ENCODE assay signal across 33 cellular contexts in genomic region chr19:44714597-44715169, GRCh38. TPM values are rescaled to one million over a fixed set of nuclear protein-coding genes. Genes with fewer than 3 reads are reported as not detected.
"Had no signal": no experiment of that assay in that cellular context is flagged by ENCODE, and none has a peak within 500 bp of the region (broad histone marks: within the 10 kb centered on the region; RNA-seq: fewer than 3 reads in every experiment).

No MANE protein-coding gene starts in this region.

- H3K9me3 ChIP-seq: ovary, testis, thyroid gland, vagina had no signal

- H3K4me2 ChIP-seq: neural progenitor cell had no signal

- H3K9ac ChIP-seq: neural progenitor cell had no signal

- H3K36me3 ChIP-seq: left ventricle myocardium inferior, neural progenitor cell, ovary, right atrium auricular region, stomach, thyroid gland, transverse colon, upper lobe of left lung, vagina had no signal

- H3K9me3 Mint-ChIP-seq: neural progenitor cell had no signal

- H3K4me3 ChIP-seq: left ventricle myocardium inferior, lung, neural progenitor cell, ovary, right atrium auricular region, skin epidermis, stomach, testis, thyroid gland, transverse colon, upper lobe of left lung, vagina had no signal

- H3K27ac ChIP-seq: left ventricle myocardium inferior, neural progenitor cell, ovary, right atrium auricular region, skin epidermis, stomach, testis, thyroid gland, transverse colon, upper lobe of left lung, vagina had no signal

- H2AFZ ChIP-seq: neural progenitor cell had no signal

- H3K27me3 Mint-ChIP-seq: progenitor cell of endocrine pancreas had no signal

- H3K27me3 ChIP-seq: neural progenitor cell, ovary, right atrium auricular region, stomach, testis, thyroid gland, transverse colon, upper lobe of left lung, vagina had no signal

- DNase-seq: islet precursor cell; left ventricle myocardium inferior; mesendoderm; naive B cell; natural killer cell; nephron progenitor cell; ovary; stimulated activated CD4-positive, alpha-beta T cell treated with anti-CD3 and anti-CD28 coated beads, Interleukin-12 subunit alpha, Interleukin-12 subunit beta, amount 100 ng/mL, for 4 hours; stimulated activated CD4-positive, alpha-beta T cell treated with anti-CD3 and anti-CD28 coated beads, Interleukin-15, amount 100 ng/mL, for 24 hours; stimulated activated CD4-positive, alpha-beta T cell treated with anti-CD3 and anti-CD28 coated beads, Interleukin-2, amount 100 ng/mL, for 24 hours; stimulated activated CD4-positive, alpha-beta T cell treated with anti-CD3 and anti-CD28 coated beads, Interleukin-4, amount 100 ng/mL, for 1 hour; stimulated activated naive B cell treated with anti-CD40 and anti-IgM and Interleukin-4, amounts not matched to agents 10 μg/mL and 1 μg/mL and 100 μg/mL, for 72 hours; stimulated activated naive CD8-positive, alpha-beta T cell treated with anti-CD3 and anti-CD28 coated beads, Interleukin-15, Interleukin-2, amounts not matched to agents 100 U/mL and 50 U/mL, for 24 hours; stomach; testis; thyroid gland; transverse colon; upper lobe of left lung had no signal

- H3K27ac Mint-ChIP-seq: mesothelial cell of epicardium; naive B cell; natural killer cell; nephron progenitor cell; neural progenitor cell; progenitor cell of endocrine pancreas; stimulated activated naive B cell treated with anti-CD40 and anti-IgM and Interleukin-4, amounts not matched to agents 10 μg/mL and 1 μg/mL and 100 μg/mL, for 72 hours had no signal

- ATAC-seq: natural killer cell; sciatic nerve; stimulated activated naive B cell treated with anti-CD40 and anti-IgM and Interleukin-4, amounts not matched to agents 10 μg/mL and 1 μg/mL and 100 μg/mL, for 72 hours; stimulated activated naive CD8-positive, alpha-beta T cell treated with anti-CD3 and anti-CD28 coated beads, Interleukin-15, Interleukin-2, amounts not matched to agents 100 U/mL and 50 U/mL, for 24 hours had no signal

- H3K4me3 Mint-ChIP-seq: mesothelial cell of epicardium; naive B cell; natural killer cell; nephron progenitor cell; neural progenitor cell; stimulated activated naive B cell treated with anti-CD40 and anti-IgM and Interleukin-4, amounts not matched to agents 10 μg/mL and 1 μg/mL and 100 μg/mL, for 72 hours had no signal

- H3K36me3 Mint-ChIP-seq: mesothelial cell of epicardium; natural killer cell; neural progenitor cell; stimulated activated naive B cell treated with anti-CD40 and anti-IgM and Interleukin-4, amounts not matched to agents 10 μg/mL and 1 μg/mL and 100 μg/mL, for 72 hours had no signal

RNA-seq across cellular contexts. Expression of gene CEACAM16, which starts 15.7 kb away (rescaled TPM):
- total RNA-seq: kidney epithelial cell, left ventricle myocardium inferior, lower leg skin, mesothelial cell of epicardium, mononuclear cell, natural killer cell, omental fat pad, ovary, progenitor cell of endocrine pancreas, pulmonary artery endothelial cell, renal cortical epithelial cell, right atrium auricular region, sciatic nerve, stomach, transverse colon, upper lobe of left lung, urinary bladder, vagina had no signal
- polyA plus RNA-seq: lung, ovary, stomach, urinary bladder had no signal
